21 cellular contexts compared by ENCODE assay signal in genomic region chrX:44927398-44927797, GRCh38.
"Had no signal": no experiment of that assay in that cellular context is flagged by ENCODE, and none has a peak within 500 bp of the region (broad histone marks: within the 10 kb centered on the region; RNA-seq: fewer than 3 reads in every experiment).

No MANE protein-coding gene starts in this region.

- H3K27me3 Mint-ChIP-seq: activated naive CD8-positive, alpha-beta T cell treated with anti-CD3 and anti-CD28 coated beads, Interleukin-2, amount 10 ng/mL, durations not matched to agents 7 days and 5 days; naive thymus-derived CD4-positive, alpha-beta T cell had no signal

- ATAC-seq: foreskin keratinocyte; mucosa of descending colon; naive thymus-derived CD4-positive, alpha-beta T cell had no signal

- H3K9me3 Mint-ChIP-seq: activated naive CD8-positive, alpha-beta T cell treated with anti-CD3 and anti-CD28 coated beads, Interleukin-2, amount 10 ng/mL, durations not matched to agents 7 days and 5 days had no signal

- H3K27ac ChIP-seq: colonic mucosa, foreskin keratinocyte, left ventricle myocardium inferior, thyroid gland had no signal

- H3K4me1 ChIP-seq: colonic mucosa, foreskin keratinocyte had no signal

- H3K27me3 ChIP-seq: colonic mucosa, foreskin keratinocyte, thyroid gland had no signal

- H3K27ac Mint-ChIP-seq: activated naive CD8-positive, alpha-beta T cell treated with anti-CD3 and anti-CD28 coated beads, Interleukin-2, amount 10 ng/mL, durations not matched to agents 7 days and 5 days; activated T-helper 2 cell treated with anti-CD3 and anti-CD28 coated beads, Interferon-gamma antibody, Interleukin-2, Interleukin-4, amounts not matched to agents 10 μg/mL and 5 μg/mL and 100 μg/mL, durations not matched to agents 14 hours and 24 hours and 36 hours had no signal

- FAIRE-seq: kidney had no signal

- H3K36me3 ChIP-seq: colonic mucosa, left ventricle myocardium inferior, thyroid gland had no signal

- H3K9me3 ChIP-seq: colonic mucosa, left ventricle myocardium inferior, mucosa of descending colon, thyroid gland had no signal

- H3K4me3 ChIP-seq: colonic mucosa, left ventricle myocardium inferior, mucosa of descending colon, thyroid gland had no signal

- H3K4me3 Mint-ChIP-seq: activated naive CD8-positive, alpha-beta T cell treated with anti-CD3 and anti-CD28 coated beads, Interleukin-2, amount 10 ng/mL, durations not matched to agents 7 days and 5 days had no signal

- DNase-seq: activated CD4-positive, alpha-beta T cell treated with anti-CD3 and anti-CD28 coated beads, Interleukin-2, amount 50 U/mL, for 1 hour; activated naive CD4-positive, alpha-beta T cell treated with Interleukin-2 at 50 U/mL for 16 hours; activated naive CD8-positive, alpha-beta T cell treated with anti-CD3 and anti-CD28 coated beads, Interleukin-2, amount 10 ng/mL, durations not matched to agents 7 days and 5 days; amygdala; caudate nucleus; colonic mucosa; foreskin keratinocyte; hypothalamus; kidney; left ventricle myocardium inferior; mesenchymal stem cell; mucosa of descending colon; naive thymus-derived CD4-positive, alpha-beta T cell; nucleus accumbens; retina; stimulated activated CD4-positive, alpha-beta T cell treated with anti-CD3 and anti-CD28 coated beads, Interleukin-12 subunit alpha, Interleukin-12 subunit beta, amount 100 ng/mL, for 4 hours; stimulated activated CD4-positive, alpha-beta T cell treated with anti-CD3 and anti-CD28 coated beads, Interleukin-1b, Interleukin-23, amount 100 ng/mL, for 48 hours; stimulated activated naive CD4-positive, alpha-beta T cell treated with Interleukin-2 at 50 U/mL for 16 hours; T1000 had no signal
